ENCODE assay signal across 18 cellular contexts in genomic region chr10:48575901-48576300, GRCh38. TPM values are rescaled to one million over a fixed set of nuclear protein-coding genes. Genes with fewer than 3 reads are reported as not detected.
DNase-seq lines count a peak whose midpoint lies in the region; ATAC-seq and TF ChIP-seq lines count a peak whose summit lies in the region.
"Had no signal": no experiment of that assay in that cellular context is flagged by ENCODE, and none has a peak within 500 bp of the region (broad histone marks: within the 10 kb centered on the region; RNA-seq: fewer than 3 reads in every experiment).

No MANE protein-coding gene starts in this region.

- peaks cover 4% of the 10 kb centered on the region for H3K4me1 ChIP-seq in right cardiac atrium (ENCODE audit: control insufficient read depth, insufficient read depth, low read length)
- H3K4me1 ChIP-seq in neutrophil (ENCODE audit: control insufficient read depth in 1 of 2, insufficient read depth in 1 of 2, low read depth in 1 of 2, low read length in 1 of 2) = peaks cover 24 to 28% of the 10 kb centered on the region in 2 experiments
- H3K4me1 ChIP-seq in heart right ventricle = peaks cover 0 to 40% (median 13%) of the 10 kb centered on the region in 9 donors

- 95% methylated on average over 4 of the region's 4 CpGs for WGBS in right cardiac atrium
- WGBS in heart right ventricle, 2 donors = 90 to 94% methylated on average over 4 of the region's 4 CpGs

- H3K9me3 ChIP-seq in right cardiac atrium (ENCODE audit: control insufficient read depth, low read length) (no peaks in the 10 kb centered on the region), neutrophil (no peaks in the 10 kb centered on the region), heart right ventricle (no peaks in the 10 kb centered on the region)

- no peak overlapping the region for H3K4me3 ChIP-seq in right cardiac atrium (ENCODE audit: low read length)
- peak overlapping the region in 1 of 2 experiments; percentile 9 for H3K4me3 ChIP-seq in neutrophil (ENCODE audit: low read depth in 1 of 2, low read length in 1 of 2)
- no peak overlapping the region for H3K4me3 ChIP-seq in heart right ventricle
- H3K4me3 ChIP-seq: GM23248 had no signal

- intact Hi-C loops in cardiac septum (cut with DNase I) = no loop called here
- intact Hi-C loops in right cardiac atrium (cut with DNase I) = no loop called here
- intact Hi-C loops in heart right ventricle (cut with DNase I) = no loop called here

- H3K27me3 ChIP-seq in right cardiac atrium (ENCODE audit: control insufficient read depth, insufficient read depth) (no peaks in the 10 kb centered on the region), neutrophil (no peaks in the 10 kb centered on the region), heart right ventricle (no peaks in the 10 kb centered on the region)

- TF ChIP-seq CTCF in neutrophil (IDR thresholded peaks at IDR 0.05) (no peak), heart right ventricle (IDR thresholded peaks at IDR 0.05) (no peak)

- H3K27ac ChIP-seq in right cardiac atrium (ENCODE audit: low read length) (no peak overlapping the region), caudate nucleus (ENCODE audit: low read depth, low read length) (peak overlapping the region; percentile 7), neutrophil (peak overlapping the region; percentile 88), heart right ventricle (peak overlapping the region in 1 of 10 donors; percentile 57)
- H3K27ac ChIP-seq: 22Rv1, GM23248, KMS-11 had no signal

- no peak for ATAC-seq in right cardiac atrium
- no peak for ATAC-seq in heart right ventricle
- no peak for ATAC-seq in GM21423 (IDR thresholded peaks at IDR 0.05; ENCODE audit: unreplicated experiment)
- ATAC-seq: HCT116 had no signal

- H3K36me3 ChIP-seq in neutrophil = no peaks in the 10 kb centered on the region
- H3K36me3 ChIP-seq in heart right ventricle = no peaks in the 10 kb centered on the region

- DNase-seq in cardiac septum (ENCODE audit: low spot score) (peak; percentile 39), right cardiac atrium (no peak), caudate nucleus (lab: John Stamatoyannopoulos, UW) (no peak), heart right ventricle (no peak), 8988T (no peak)
- no peak for DNase-seq in activated naive CD4-positive, alpha-beta T cell treated with anti-CD3 and anti-CD28 coated beads, Interleukin-2, amount 50 U/mL, for 16 hours
- DNase-seq: CD8-positive, alpha-beta memory T cell; DMS53; GM23248; NCI-H1417; NCI-H187; NCI-H2227 treated with DMSO at 0.1 percent for 48 hours; NCI-H510A treated with DMSO at 0.1 percent for 48 hours had no signal

RNA-seq across cellular contexts. Expression of gene ARHGAP22, which starts 29.0 kb away (rescaled TPM):
- total RNA-seq in cardiac septum (4.4 TPM), right cardiac atrium (1 to 10 TPM; 3.1 to 6.5 (median 5.6) TPM), heart right ventricle (1 to 10 TPM; 2.2 to 9.3 (median 3.0) TPM)
- polyA plus RNA-seq in right cardiac atrium (1.4 TPM), heart right ventricle (1 to 10 TPM; 1.5 to 2.5 TPM)
- total RNA-seq: CD8-positive, alpha-beta memory T cell had no signal
- polyA plus RNA-seq: CD8-positive, alpha-beta memory T cell had no signal
